ENCODE assay signal across 28 cellular contexts in genomic region chr1:109664671-109665070, GRCh38. TPM values are rescaled to one million over a fixed set of nuclear protein-coding genes. Genes with fewer than 3 reads are reported as not detected.
"Had no signal": no experiment of that assay in that cellular context is flagged by ENCODE, and none has a peak within 500 bp of the region (broad histone marks: within the 10 kb centered on the region; RNA-seq: fewer than 3 reads in every experiment).

No MANE protein-coding gene starts in this region.

- H3K4me1 ChIP-seq: right atrium auricular region had no signal

- H3K27me3 ChIP-seq: esophagus squamous epithelium, right atrium auricular region, testis, tibial artery had no signal

- ATAC-seq: left lobe of liver; mucosa of descending colon; natural killer cell treated with Interleukin-12 subunit alpha and Interleukin-12 subunit beta and Interleukin-15 and Interleukin-18, amount 100 ng/mL, for 72 hours; sciatic nerve; stimulated activated naive CD8-positive, alpha-beta T cell treated with anti-CD3 and anti-CD28 coated beads, Interleukin-15, amount 100 ng/mL, for 72 hours had no signal

- H3K4me2 ChIP-seq: smooth muscle cell had no signal

- DNase-seq: effector CD8-positive, alpha-beta T cell; endodermal cell; esophagus squamous epithelium; foreskin melanocyte; kidney; mucosa of descending colon; naive B cell; stimulated activated CD4-positive, alpha-beta T cell treated with anti-CD3 and anti-CD28 coated beads, Interleukin-12 subunit alpha, Interleukin-12 subunit beta, amount 100 ng/mL, for 4 hours; stimulated activated CD4-positive, alpha-beta T cell treated with anti-CD3 and anti-CD28 coated beads, Interleukin-1b, Interleukin-23, amount 100 ng/mL, for 48 hours; stimulated activated CD4-positive, alpha-beta T cell treated with anti-CD3 and anti-CD28 coated beads, Interleukin-4, amount 100 ng/mL, for 1 hour; stimulated activated CD8-positive, alpha-beta memory T cell treated with anti-CD3 and anti-CD28 coated beads, Interleukin-4, amount 100 ng/mL, for 48 hours; stimulated activated naive CD4-positive, alpha-beta T cell; stimulated activated naive CD8-positive, alpha-beta T cell treated with anti-CD3 and anti-CD28 coated beads, Interleukin-15, amount 100 ng/mL, for 72 hours; testis; tibial artery had no signal

- H3K4me3 ChIP-seq: esophagus squamous epithelium, lung, mucosa of descending colon, right atrium auricular region, smooth muscle cell, testis, tibial artery had no signal

- H3K9me3 ChIP-seq: esophagus squamous epithelium, mucosa of descending colon, neutrophil, right atrium auricular region, testis, tibial artery had no signal

- H3K36me3 ChIP-seq: neutrophil had no signal

- H2AFZ ChIP-seq: parathyroid adenoma had no signal

- H3K79me2 ChIP-seq: parathyroid adenoma had no signal

- H3K27ac ChIP-seq: esophagus squamous epithelium, neutrophil, parathyroid adenoma, right atrium auricular region, testis, tibial artery had no signal

RNA-seq across cellular contexts. Expression of gene GSTM1, which starts 22.9 kb away (rescaled TPM):
- total RNA-seq: epithelial cell of proximal tubule, kidney, left lobe of liver, lung, testis, urinary bladder had no signal

RNA-seq across cellular contexts. Expression of gene GNAT2, which starts 45.3 kb away (rescaled TPM):
- total RNA-seq: endodermal cell, epithelial cell of proximal tubule, esophagus squamous epithelium, kidney, lung, mesothelial cell of epicardium, mucosa of descending colon, neural crest cell, omental fat pad, sciatic nerve, smooth muscle cell, urinary bladder had no signal
